8 cellular contexts compared by ENCODE assay signal in the genomic region with DNA sequence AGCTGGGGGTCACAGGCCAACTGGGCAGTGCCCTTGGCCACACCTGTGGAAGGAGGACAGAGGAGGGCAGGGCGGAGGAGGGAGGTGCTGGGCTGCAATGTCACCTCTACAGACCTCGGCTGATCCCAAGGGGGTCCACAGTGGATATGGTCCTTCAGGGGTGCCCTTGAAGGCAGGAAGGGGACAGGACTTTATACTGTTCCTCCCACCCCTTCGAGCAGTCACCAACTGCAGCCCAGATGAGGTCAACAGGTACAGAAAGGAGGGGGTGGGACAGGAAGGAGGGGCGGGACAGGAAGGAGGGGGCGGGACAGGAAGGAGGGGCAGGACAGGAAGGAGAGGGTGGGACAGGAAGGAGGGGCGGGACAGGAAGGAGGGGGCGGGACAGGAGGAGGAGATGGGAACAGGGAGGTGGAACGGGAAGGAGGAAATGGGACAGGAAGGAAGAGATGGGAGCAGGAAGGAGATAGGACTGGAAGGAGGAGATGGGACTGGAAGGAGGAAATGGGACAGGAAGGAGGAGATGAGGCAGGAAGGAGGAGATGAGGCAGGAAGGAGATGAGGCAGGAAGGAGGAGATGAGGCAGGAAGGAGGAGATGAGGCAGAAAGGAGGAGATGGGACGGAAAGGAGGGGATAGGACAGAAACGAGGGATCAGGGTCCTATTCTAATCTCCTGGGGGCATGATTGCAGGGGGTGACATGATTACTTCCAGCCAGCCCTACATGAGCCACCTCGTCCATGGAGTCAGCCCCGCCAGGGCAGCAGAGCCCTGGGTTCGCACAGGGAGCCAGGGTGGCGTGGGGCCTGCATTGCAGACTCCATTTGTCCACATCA. TPM values are rescaled to one million over a fixed set of nuclear protein-coding genes. Genes with fewer than 3 reads are reported as not detected.
DNase-seq lines count a peak whose midpoint lies in the region; ATAC-seq lines count a peak whose summit lies in the region.

No MANE protein-coding gene starts in this region.

- ATAC-seq in HG03457 (IDR thresholded peaks at IDR 0.05; ENCODE audit: unreplicated experiment) = no peak
- ATAC-seq in GM18861 (IDR thresholded peaks at IDR 0.05; ENCODE audit: unreplicated experiment) = no peak

- DNase-seq in CMK (ENCODE audit: low read depth) (peak; percentile 85), HT-29 (ENCODE audit: low spot score) (peak; percentile 90), T-helper 9 cell (peak; percentile 16), hippocampal formation (lab: John Stamatoyannopoulos, UW) (no peak)
- DNase-seq in central memory CD4-positive, alpha-beta T cell = peak; percentile 45
- peak; percentile 40 to 47 (median 45) for DNase-seq in stimulated activated CD4-positive, alpha-beta T cell treated with anti-CD3 and anti-CD28 coated beads, Interleukin-12 subunit alpha, Interleukin-12 subunit beta, amount 100 ng/mL, for 48 hours (ENCODE audit: low read depth in 2 of 3, low spot score in 1 of 3)

RNA-seq across cellular contexts. Expression of a gene that starts 19.4 kb away (rescaled TPM):
- total RNA-seq in HT-29 (2014; rRNA removed; shearing (Covaris generic)) = 88.8 and 98.8 TPM in 2 replicates

RNA-seq across cellular contexts. Expression of a gene that starts 27.7 kb away (rescaled TPM):
- 197 and 202 TPM in 2 replicates for total RNA-seq in HT-29 (2014; rRNA removed; shearing (Covaris generic))

RNA-seq across cellular contexts. Expression of a gene that starts 39.9 kb away (rescaled TPM):
- 57.4 and 59.7 TPM in 2 replicates for total RNA-seq in HT-29 (2014; rRNA removed; shearing (Covaris generic))

Comparison
In these comparisons a context has a peak if more than half of its experiments do, and no peak if none do; other contexts are left out.
1. DNase-seq: peak in CMK (single experiment), HT-29 (single experiment), T-helper 9 cell (single experiment), central memory CD4-positive, alpha-beta T cell (single experiment) and stimulated activated CD4-positive, alpha-beta T cell treated with anti-CD3 and anti-CD28 coated beads, Interleukin-12 subunit alpha, Interleukin-12 subunit beta, amount 100 ng/mL, for 48 hours (3 of 3); none in hippocampal formation (0 of 2).